Comparison of ENCODE assay signal across 1 cellular context in the genomic region with DNA sequence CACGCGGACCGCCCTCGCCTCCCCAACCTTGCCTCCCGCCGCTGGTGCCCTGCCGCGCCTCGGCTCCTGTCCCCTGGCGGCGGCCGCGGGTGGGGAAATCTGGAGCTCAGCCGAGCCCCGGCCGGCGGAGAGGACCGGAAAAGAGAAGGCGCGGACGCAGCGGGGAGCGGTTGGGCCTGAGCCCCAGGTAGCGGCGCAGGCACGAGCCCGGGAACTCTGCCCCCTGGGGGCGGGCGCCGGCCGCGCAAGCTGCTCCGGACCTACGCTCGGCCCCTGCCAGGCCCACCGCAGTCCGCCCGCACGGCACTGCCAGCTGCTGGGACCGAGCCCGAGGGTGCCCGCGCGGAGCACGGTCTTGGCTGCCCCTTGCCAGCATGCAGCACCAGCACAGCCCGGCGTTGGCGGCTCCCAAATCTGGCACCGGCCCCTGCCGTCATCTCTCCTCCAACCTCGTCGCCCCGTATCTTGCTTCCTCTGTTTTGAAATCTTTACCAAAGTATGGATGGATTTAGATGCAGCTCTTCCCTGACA.
TF ChIP-seq lines count a peak whose summit lies in the region.

A gene with protein sequence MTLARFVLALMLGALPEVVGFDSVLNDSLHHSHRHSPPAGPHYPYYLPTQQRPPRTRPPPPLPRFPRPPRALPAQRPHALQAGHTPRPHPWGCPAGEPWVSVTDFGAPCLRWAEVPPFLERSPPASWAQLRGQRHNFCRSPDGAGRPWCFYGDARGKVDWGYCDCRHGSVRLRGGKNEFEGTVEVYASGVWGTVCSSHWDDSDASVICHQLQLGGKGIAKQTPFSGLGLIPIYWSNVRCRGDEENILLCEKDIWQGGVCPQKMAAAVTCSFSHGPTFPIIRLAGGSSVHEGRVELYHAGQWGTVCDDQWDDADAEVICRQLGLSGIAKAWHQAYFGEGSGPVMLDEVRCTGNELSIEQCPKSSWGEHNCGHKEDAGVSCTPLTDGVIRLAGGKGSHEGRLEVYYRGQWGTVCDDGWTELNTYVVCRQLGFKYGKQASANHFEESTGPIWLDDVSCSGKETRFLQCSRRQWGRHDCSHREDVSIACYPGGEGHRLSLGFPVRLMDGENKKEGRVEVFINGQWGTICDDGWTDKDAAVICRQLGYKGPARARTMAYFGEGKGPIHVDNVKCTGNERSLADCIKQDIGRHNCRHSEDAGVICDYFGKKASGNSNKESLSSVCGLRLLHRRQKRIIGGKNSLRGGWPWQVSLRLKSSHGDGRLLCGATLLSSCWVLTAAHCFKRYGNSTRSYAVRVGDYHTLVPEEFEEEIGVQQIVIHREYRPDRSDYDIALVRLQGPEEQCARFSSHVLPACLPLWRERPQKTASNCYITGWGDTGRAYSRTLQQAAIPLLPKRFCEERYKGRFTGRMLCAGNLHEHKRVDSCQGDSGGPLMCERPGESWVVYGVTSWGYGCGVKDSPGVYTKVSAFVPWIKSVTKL (minus strand): TSS at position 161 of the 531 bp plus-strand sequence. CDS start 283 bp downstream, outside the sequence.

TF ChIP-seq in GM12878, 131 proteins besides CTCF, POLR2A, EP300 and RAD21 (continued from another document):
- TF ChIP-seq BHLHE40 (IDR thresholded peaks at IDR 0.05; ENCODE audit: borderline replicate concordance in 1 of 2, low read depth in 2 of 2, low read length in 1 of 2): peak; percentile 64 to 88; a peak in 3 of 4 replicates
- TF ChIP-seq SMARCA5 (IDR thresholded peaks at IDR 0.05): peak; percentile 44; the same call in 1 of the 2 replicates
- no peak for TF ChIP-seq STAT1 (conservative IDR thresholded peaks at IDR 0.05)
- no peak for TF ChIP-seq SPI1 (IDR thresholded peaks at IDR 0.05; ENCODE audit: borderline replicate concordance, insufficient read depth, low read depth, low read length)
- peak; percentile 67 for TF ChIP-seq GATAD2B (conservative IDR thresholded peaks at IDR 0.05; ENCODE audit: low read depth)
- TF ChIP-seq LARP7 (IDR thresholded peaks at IDR 0.05): 0 out of 2 replicates have a peak, but pooled peaks have one; percentile 26
- TF ChIP-seq, protein P1, sequence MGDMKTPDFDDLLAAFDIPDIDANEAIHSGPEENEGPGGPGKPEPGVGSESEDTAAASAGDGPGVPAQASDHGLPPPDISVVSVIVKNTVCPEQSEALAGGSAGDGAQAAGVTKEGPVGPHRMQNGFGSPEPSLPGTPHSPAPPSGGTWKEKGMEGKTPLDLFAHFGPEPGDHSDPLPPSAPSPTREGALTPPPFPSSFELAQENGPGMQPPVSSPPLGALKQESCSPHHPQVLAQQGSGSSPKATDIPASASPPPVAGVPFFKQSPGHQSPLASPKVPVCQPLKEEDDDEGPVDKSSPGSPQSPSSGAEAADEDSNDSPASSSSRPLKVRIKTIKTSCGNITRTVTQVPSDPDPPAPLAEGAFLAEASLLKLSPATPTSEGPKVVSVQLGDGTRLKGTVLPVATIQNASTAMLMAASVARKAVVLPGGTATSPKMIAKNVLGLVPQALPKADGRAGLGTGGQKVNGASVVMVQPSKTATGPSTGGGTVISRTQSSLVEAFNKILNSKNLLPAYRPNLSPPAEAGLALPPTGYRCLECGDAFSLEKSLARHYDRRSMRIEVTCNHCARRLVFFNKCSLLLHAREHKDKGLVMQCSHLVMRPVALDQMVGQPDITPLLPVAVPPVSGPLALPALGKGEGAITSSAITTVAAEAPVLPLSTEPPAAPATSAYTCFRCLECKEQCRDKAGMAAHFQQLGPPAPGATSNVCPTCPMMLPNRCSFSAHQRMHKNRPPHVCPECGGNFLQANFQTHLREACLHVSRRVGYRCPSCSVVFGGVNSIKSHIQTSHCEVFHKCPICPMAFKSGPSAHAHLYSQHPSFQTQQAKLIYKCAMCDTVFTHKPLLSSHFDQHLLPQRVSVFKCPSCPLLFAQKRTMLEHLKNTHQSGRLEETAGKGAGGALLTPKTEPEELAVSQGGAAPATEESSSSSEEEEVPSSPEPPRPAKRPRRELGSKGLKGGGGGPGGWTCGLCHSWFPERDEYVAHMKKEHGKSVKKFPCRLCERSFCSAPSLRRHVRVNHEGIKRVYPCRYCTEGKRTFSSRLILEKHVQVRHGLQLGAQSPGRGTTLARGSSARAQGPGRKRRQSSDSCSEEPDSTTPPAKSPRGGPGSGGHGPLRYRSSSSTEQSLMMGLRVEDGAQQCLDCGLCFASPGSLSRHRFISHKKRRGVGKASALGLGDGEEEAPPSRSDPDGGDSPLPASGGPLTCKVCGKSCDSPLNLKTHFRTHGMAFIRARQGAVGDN (IDR thresholded peaks at IDR 0.05): no peak
- no peak for TF ChIP-seq SREBF1 (IDR thresholded peaks at IDR 0.05; ENCODE audit: low read length)
- TF ChIP-seq SP1 (IDR thresholded peaks at IDR 0.05; ENCODE audit: low read depth, low read length): no peak
- TF ChIP-seq, protein P2, sequence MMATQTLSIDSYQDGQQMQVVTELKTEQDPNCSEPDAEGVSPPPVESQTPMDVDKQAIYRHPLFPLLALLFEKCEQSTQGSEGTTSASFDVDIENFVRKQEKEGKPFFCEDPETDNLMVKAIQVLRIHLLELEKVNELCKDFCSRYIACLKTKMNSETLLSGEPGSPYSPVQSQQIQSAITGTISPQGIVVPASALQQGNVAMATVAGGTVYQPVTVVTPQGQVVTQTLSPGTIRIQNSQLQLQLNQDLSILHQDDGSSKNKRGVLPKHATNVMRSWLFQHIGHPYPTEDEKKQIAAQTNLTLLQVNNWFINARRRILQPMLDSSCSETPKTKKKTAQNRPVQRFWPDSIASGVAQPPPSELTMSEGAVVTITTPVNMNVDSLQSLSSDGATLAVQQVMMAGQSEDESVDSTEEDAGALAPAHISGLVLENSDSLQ (IDR thresholded peaks at IDR 0.05): no peak
- TF ChIP-seq, protein P3, sequence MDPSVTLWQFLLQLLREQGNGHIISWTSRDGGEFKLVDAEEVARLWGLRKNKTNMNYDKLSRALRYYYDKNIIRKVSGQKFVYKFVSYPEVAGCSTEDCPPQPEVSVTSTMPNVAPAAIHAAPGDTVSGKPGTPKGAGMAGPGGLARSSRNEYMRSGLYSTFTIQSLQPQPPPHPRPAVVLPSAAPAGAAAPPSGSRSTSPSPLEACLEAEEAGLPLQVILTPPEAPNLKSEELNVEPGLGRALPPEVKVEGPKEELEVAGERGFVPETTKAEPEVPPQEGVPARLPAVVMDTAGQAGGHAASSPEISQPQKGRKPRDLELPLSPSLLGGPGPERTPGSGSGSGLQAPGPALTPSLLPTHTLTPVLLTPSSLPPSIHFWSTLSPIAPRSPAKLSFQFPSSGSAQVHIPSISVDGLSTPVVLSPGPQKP (IDR thresholded peaks at IDR 0.05; ENCODE audit: low read depth, low read length): no peak
- 0 out of 2 replicates have a peak, but pooled peaks have one; percentile 36 for TF ChIP-seq YY1 (IDR thresholded peaks at IDR 0.05; ENCODE audit: low read depth, low read length)
- TF ChIP-seq SMC3 (IDR thresholded peaks at IDR 0.05; ENCODE audit: borderline replicate concordance, low read length): peak; percentile 49; the same call in 1 of the 2 replicates
